ENCODE assay signal across 35 cellular contexts in genomic region chr10:11002916-11003315, GRCh38. TPM values are rescaled to one million over a fixed set of nuclear protein-coding genes. Genes with fewer than 3 reads are reported as not detected.
DNase-seq lines count a peak whose midpoint lies in the region; ATAC-seq and TF ChIP-seq lines count a peak whose summit lies in the region.
"Had no signal": no experiment of that assay in that cellular context is flagged by ENCODE, and none has a peak within 500 bp of the region (broad histone marks: within the 10 kb centered on the region; RNA-seq: fewer than 3 reads in every experiment).

No MANE protein-coding gene starts in this region.

- no peak for TF ChIP-seq POLR2A in tibial nerve (IDR thresholded peaks at IDR 0.05)

- peaks cover 2% of the 10 kb centered on the region for H3K9me3 Mint-ChIP-seq in glutamatergic neuron (ENCODE audit: unreplicated experiment)
- H3K9me3 Mint-ChIP-seq: CD4-positive, alpha-beta T cell; CD4-positive, CD25-positive, alpha-beta regulatory T cell; CD8-positive, alpha-beta T cell had no signal

- H3K36me3 ChIP-seq in mucosa of descending colon (ENCODE audit: low read depth): no peaks in the 10 kb centered on the region
- no peaks in the 10 kb centered on the region for H3K36me3 ChIP-seq in muscle layer of duodenum (ENCODE audit: control insufficient read depth in 1 of 2, insufficient read depth in 2 of 2, low read length in 2 of 2)
- no peaks in the 10 kb centered on the region for H3K36me3 ChIP-seq in tibial nerve
- no peaks in the 10 kb centered on the region for H3K36me3 ChIP-seq in ascending aorta
- H3K36me3 ChIP-seq: BE2C; BLaER1; BLaER1 treated with 17β-estradiol and CSF1 and Interleukin-3, amounts not matched to agents 10 nM and 100 nM had no signal

- H3K27me3 ChIP-seq in muscle layer of duodenum (ENCODE audit: low read depth, low read length): no peaks in the 10 kb centered on the region
- no peaks in the 10 kb centered on the region for H3K27me3 ChIP-seq in tibial nerve
- no peaks in the 10 kb centered on the region for H3K27me3 ChIP-seq in ascending aorta
- H3K27me3 ChIP-seq: BE2C; BLaER1; BLaER1 treated with 17β-estradiol and CSF1 and Interleukin-3, amounts not matched to agents 10 nM and 100 nM had no signal

- H3K36me3 Mint-ChIP-seq in glutamatergic neuron (ENCODE audit: unreplicated experiment): peaks cover under 1% of the 10 kb centered on the region
- H3K36me3 Mint-ChIP-seq: CD14-positive monocyte; CD4-positive, CD25-positive, alpha-beta regulatory T cell; CD8-positive, alpha-beta T cell had no signal

- no peak overlapping the region for H3K4me3 Mint-ChIP-seq in glutamatergic neuron (ENCODE audit: unreplicated experiment)
- H3K4me3 Mint-ChIP-seq: B cell; CD14-positive monocyte; CD4-positive, alpha-beta memory T cell; CD4-positive, alpha-beta T cell; CD4-positive, CD25-positive, alpha-beta regulatory T cell; CD8-positive, alpha-beta memory T cell; CD8-positive, alpha-beta T cell had no signal

- no peaks in the 10 kb centered on the region for H3K9me3 ChIP-seq in mucosa of descending colon
- no peaks in the 10 kb centered on the region for H3K9me3 ChIP-seq in muscle layer of duodenum (ENCODE audit: control insufficient read depth in 1 of 2, low read length in 2 of 2)
- H3K9me3 ChIP-seq in tibial nerve: no peaks in the 10 kb centered on the region
- no peaks in the 10 kb centered on the region for H3K9me3 ChIP-seq in ascending aorta
- H3K9me3 ChIP-seq: A549, BE2C, Caco-2 had no signal

- H3K4me1 ChIP-seq in mucosa of descending colon (ENCODE audit: low read depth): no peaks in the 10 kb centered on the region
- peaks cover 0 to 10% of the 10 kb centered on the region in 2 donors for H3K4me1 ChIP-seq in muscle layer of duodenum (ENCODE audit: control insufficient read depth in 1 of 2, insufficient read depth in 2 of 2, low read length in 2 of 2)
- H3K4me1 ChIP-seq in tibial nerve: peaks cover 0 to 23% (median 0%) of the 10 kb centered on the region in 4 donors
- H3K4me1 ChIP-seq in ascending aorta: no peaks in the 10 kb centered on the region
- H3K4me1 ChIP-seq: A549; BE2C; BLaER1; BLaER1 treated with 17β-estradiol and CSF1 and Interleukin-3, amounts not matched to agents 10 nM and 100 nM; Caco-2 had no signal

- peaks cover 3% of the 10 kb centered on the region for H3K4me1 Mint-ChIP-seq in glutamatergic neuron (ENCODE audit: low read depth, unreplicated experiment)
- H3K4me1 Mint-ChIP-seq: B cell; CD14-positive monocyte; CD4-positive, alpha-beta memory T cell; CD4-positive, CD25-positive, alpha-beta regulatory T cell; CD8-positive, alpha-beta memory T cell had no signal

- no peak overlapping the region for H3K27ac Mint-ChIP-seq in glutamatergic neuron (ENCODE audit: unreplicated experiment)
- H3K27ac Mint-ChIP-seq: B cell; CD14-positive monocyte; CD4-positive, alpha-beta memory T cell; CD4-positive, alpha-beta T cell; CD4-positive, CD25-positive, alpha-beta regulatory T cell; CD8-positive, alpha-beta memory T cell; CD8-positive, alpha-beta T cell had no signal

- 67 to 68% methylated on average over 3 of the region's 3 CpGs for WGBS in tibial nerve, 2 donors

- no peak for DNase-seq in left colon
- no peak for DNase-seq in mucosa of descending colon
- DNase-seq in tibial nerve (ENCODE audit: low spot score in 2 of 2): no peak
- no peak for DNase-seq in NCI-H510A treated with DMSO at 0.1 percent for 48 hours (lab: John Stamatoyannopoulos, UW)
- no peak for DNase-seq in T-helper 9 cell
- DNase-seq in glutamatergic neuron: no peak
- no peak for DNase-seq in ascending aorta (ENCODE audit: low spot score in 2 of 2)
- DNase-seq: 8988T; ACHN; AML-193; BE2C; Caco-2; Calu3; CD4-positive, alpha-beta memory T cell; CD4-positive, alpha-beta T cell; CD4-positive, CD25-positive, alpha-beta regulatory T cell; CD8-positive, alpha-beta memory T cell; CD8-positive, alpha-beta T cell; COR-L47; DMS 273 treated with DMSO at 0.1 percent for 48 hours; DMS153; DMS53; DMS79; DMS79 treated with DMSO at 0.1 percent for 48 hours; DND-41; EL had no signal

- intact Hi-C loops in left colon (cut with DNase I, micrococcal nuclease) (no loop called here), mucosa of descending colon (cut with DNase I, micrococcal nuclease) (no loop called here), ascending aorta (cut with DNase I) (no loop called here)

- TF ChIP-seq CTCF in mucosa of descending colon (IDR thresholded peaks at IDR 0.05) (no peak), tibial nerve (IDR thresholded peaks at IDR 0.05) (no peak), glutamatergic neuron (IDR thresholded peaks at IDR 0.05; ENCODE audit: partially characterized antibody, unreplicated experiment) (no peak), ascending aorta (IDR thresholded peaks at IDR 0.05) (no peak)

- no peak for TF ChIP-seq EP300 in tibial nerve (IDR thresholded peaks at IDR 0.05)

- H3K4me3 ChIP-seq in mucosa of descending colon (no peak overlapping the region), muscle layer of duodenum (ENCODE audit: low read depth in 1 of 2, low read length in 2 of 2) (no peak overlapping the region), tibial nerve (no peak overlapping the region), ascending aorta (no peak overlapping the region)
- H3K4me3 ChIP-seq: A549; BLaER1; BLaER1 treated with 17β-estradiol and CSF1 and Interleukin-3, amounts not matched to agents 10 nM and 100 nM had no signal

- ATAC-seq in left colon (peak; percentile 94), mucosa of descending colon (peak; percentile 84)
- ATAC-seq: A549; CD8-positive, alpha-beta T cell had no signal

- peak overlapping the region; percentile 27 for H3K27ac ChIP-seq in muscle layer of duodenum (ENCODE audit: low read length)
- peak overlapping the region; percentile 21 to 98 (median 60) for H3K27ac ChIP-seq in tibial nerve
- no peak overlapping the region for H3K27ac ChIP-seq in ascending aorta
- H3K27ac ChIP-seq: 22Rv1; A549; BLaER1; BLaER1 treated with 17β-estradiol and CSF1 and Interleukin-3, amounts not matched to agents 10 nM and 100 nM; C4-2B had no signal

- peaks cover 2% of the 10 kb centered on the region for H3K27me3 Mint-ChIP-seq in glutamatergic neuron (ENCODE audit: unreplicated experiment)

RNA-seq across cellular contexts. Expression of gene CELF2, which starts 14.8 kb away (rescaled TPM):
- total RNA-seq in left colon (10 to 100 TPM; 28.4 to 33.7 TPM), mucosa of descending colon (10 to 100 TPM; 31.4 to 56.5 (median 36.1) TPM), tibial nerve (100 to 1,000 TPM; 106 to 127 (median 120) TPM), glutamatergic neuron (ENCODE audit: unreplicated experiment) (47.4 TPM), ascending aorta (26.6 TPM)
- total RNA-seq: A673, Calu3 had no signal

Comparison
In these comparisons a context has a peak if more than half of its experiments do, and no peak if none do; other contexts are left out.
1. H3K27ac ChIP-seq: peak in muscle layer of duodenum (single experiment) and tibial nerve (4 of 4); none in ascending aorta (0 of 2).